1 cellular context compared by ENCODE assay signal in genomic region chr22:48240935-48241230, GRCh38.
TF ChIP-seq lines count a peak whose summit lies in the region.

No MANE protein-coding gene starts in this region.

TF ChIP-seq in HepG2, 621 proteins besides CTCF, POLR2A, EP300 and RAD21:
- peak; percentile 78 for TF ChIP-seq MNT (IDR thresholded peaks at IDR 0.05)
- no peak for TF ChIP-seq ZFP62 (CRISPR knock-in tag; IDR thresholded peaks at IDR 0.05)
